10 cellular contexts compared by ENCODE assay signal in genomic region chr5:111742166-111742565, GRCh38. TPM values are rescaled to one million over a fixed set of nuclear protein-coding genes. Genes with fewer than 3 reads are reported as not detected.
DNase-seq lines count a peak whose midpoint lies in the region; ATAC-seq and TF ChIP-seq lines count a peak whose summit lies in the region.
"Had no signal": no experiment of that assay in that cellular context is flagged by ENCODE, and none has a peak within 500 bp of the region (broad histone marks: within the 10 kb centered on the region; RNA-seq: fewer than 3 reads in every experiment).

No MANE protein-coding gene starts in this region.

- DNase-seq in CD8-positive, alpha-beta T cell = no peak
- DNase-seq in ovary (no peak), NCI-H1436 treated with DMSO at 0.1 percent for 48 hours (lab: John Stamatoyannopoulos, UW) (no peak), NCI-H187 treated with DMSO at 0.1 percent for 48 hours (lab: John Stamatoyannopoulos, UW) (no peak), cerebellar cortex (ENCODE audit: low spot score) (no peak), NCI-H1694 (lab: John Stamatoyannopoulos, UW) (no peak)
- DNase-seq: activated T-cell treated with anti-CD3 and anti-CD28 coated beads, Interleukin-2, amount 50 U/mL, for 48 hours; KG1 had no signal

- no peaks in the 10 kb centered on the region for H3K9me3 ChIP-seq in CD8-positive, alpha-beta T cell (ENCODE audit: low read length)
- H3K9me3 ChIP-seq in KOPT-K1 (ENCODE audit: insufficient read depth, low read length, poor library complexity, severe bottlenecking) = no peaks in the 10 kb centered on the region
- H3K9me3 ChIP-seq in duodenal mucosa (ENCODE audit: control insufficient read depth in 1 of 2, low read length in 2 of 2) = no peaks in the 10 kb centered on the region
- H3K9me3 ChIP-seq in ovary = no peaks in the 10 kb centered on the region

- peaks cover 15% of the 10 kb centered on the region for H3K4me1 Mint-ChIP-seq in CD8-positive, alpha-beta T cell (ENCODE audit: low read depth)

- intact Hi-C loops in CD8-positive, alpha-beta T cell (cut with DNase I, micrococcal nuclease) = no loop called here
- intact Hi-C loops in ovary (cut with DNase I) = no loop called here

- 4 to 11% (median 7%) methylated on average over 2 of the region's 2 CpGs for WGBS in ovary, 3 donors

- no peaks in the 10 kb centered on the region for H3K9me3 Mint-ChIP-seq in CD8-positive, alpha-beta T cell

- peak overlapping the region; percentile 29 for H3K27ac Mint-ChIP-seq in CD8-positive, alpha-beta T cell

- no peak overlapping the region for H3K27ac ChIP-seq in CD8-positive, alpha-beta T cell (ENCODE audit: low read depth, low read length)
- H3K27ac ChIP-seq in KOPT-K1 (ENCODE audit: low read depth, low read length, poor library complexity, severe bottlenecking) (peak overlapping the region; percentile 96), duodenal mucosa (ENCODE audit: low read depth, low read length) (no peak overlapping the region), ovary (peak overlapping the region in 1 of 2 donors; percentile 26)

- CTCF ChIA-PET in CD8-positive, alpha-beta T cell (lab: Charles Lee) = no interaction called here

- H3K4me3 Mint-ChIP-seq in CD8-positive, alpha-beta T cell = peak overlapping the region; percentile 56

- peaks cover 8% of the 10 kb centered on the region for H3K4me1 ChIP-seq in CD8-positive, alpha-beta T cell (ENCODE audit: insufficient read depth, low read length)
- H3K4me1 ChIP-seq in duodenal mucosa (ENCODE audit: control insufficient read depth in 1 of 2, insufficient read depth in 2 of 2, low read length in 2 of 2) (peaks cover 19 to 24% of the 10 kb centered on the region in 2 donors), ovary (ENCODE audit: insufficient read depth) (peaks cover 4% of the 10 kb centered on the region)

- no peaks in the 10 kb centered on the region for H3K36me3 ChIP-seq in CD8-positive, alpha-beta T cell (ENCODE audit: insufficient read depth, low read length)
- H3K36me3 ChIP-seq in KOPT-K1 (ENCODE audit: insufficient read depth, low read length) = 0 out of 2 replicates have a peak, but pooled peaks cover 4% of the 10 kb centered on the region
- no peaks in the 10 kb centered on the region for H3K36me3 ChIP-seq in duodenal mucosa (ENCODE audit: control insufficient read depth in 1 of 2, insufficient read depth in 2 of 2, low read length in 2 of 2)
- H3K36me3 ChIP-seq in ovary = no peaks in the 10 kb centered on the region

- no peak for ATAC-seq in CD8-positive, alpha-beta T cell

- H3K27me3 Mint-ChIP-seq in CD8-positive, alpha-beta T cell (ENCODE audit: low read depth) = no peaks in the 10 kb centered on the region

- H3K9ac ChIP-seq in duodenal mucosa (ENCODE audit: low read depth in 1 of 2, low read length in 2 of 2) = no peak overlapping the region

- TF ChIP-seq EP300 in ovary (IDR thresholded peaks at IDR 0.05) = no peak

- no peak overlapping the region for H3K4me3 ChIP-seq in CD8-positive, alpha-beta T cell (ENCODE audit: low read depth, low read length)
- peak overlapping the region; percentile 6 to 44 for H3K4me3 ChIP-seq in duodenal mucosa (ENCODE audit: low read depth in 1 of 2, low read length in 2 of 2)
- H3K4me3 ChIP-seq in ovary = peak overlapping the region; percentile 13

- no peaks in the 10 kb centered on the region for H3K36me3 Mint-ChIP-seq in CD8-positive, alpha-beta T cell

- no peak for TF ChIP-seq CTCF in CD8-positive, alpha-beta T cell (IDR thresholded peaks at IDR 0.05)
- no peak for TF ChIP-seq CTCF in ovary (IDR thresholded peaks at IDR 0.05)

- no peak for TF ChIP-seq POLR2A in ovary (IDR thresholded peaks at IDR 0.05)

- no peaks in the 10 kb centered on the region for H3K27me3 ChIP-seq in CD8-positive, alpha-beta T cell (ENCODE audit: insufficient read depth, low read length)
- H3K27me3 ChIP-seq in duodenal mucosa (ENCODE audit: control insufficient read depth in 1 of 2, insufficient read depth in 2 of 2, low read length in 2 of 2) (no peaks in the 10 kb centered on the region), ovary (no peaks in the 10 kb centered on the region)

- POLR2A ChIA-PET in CD8-positive, alpha-beta T cell (lab: Charles Lee) = interaction anchor here (1.0 kb wide), 1 partner anchor 14 kb away, joined by 3 read pairs; no protein-coding TSS in a partner anchor

RNA-seq across cellular contexts. Expression of gene NREP, which starts 14.8 kb away (rescaled TPM):
- 1 to 10 TPM; 1.9 to 2.2 TPM for total RNA-seq in CD8-positive, alpha-beta T cell
- 10 to 100 TPM; 17.0 to 65.0 (median 30.9) TPM for total RNA-seq in ovary
- 100 to 1,000 TPM in 1 of 2 donors, 10 to 100 TPM in 1; 44.6 to 129 TPM for polyA plus RNA-seq in ovary

Comparison
In these comparisons a context has a peak if more than half of its experiments do, and no peak if none do; other contexts are left out.
1. RNA of gene NREP, which starts 14.8 kb away (total RNA-seq): 17.0 to 65.0 TPM in ovary; 1.9 to 2.2 TPM in CD8-positive, alpha-beta T cell; every median in the first group is over 4 times any median in the second.